1 cellular context compared by ENCODE assay signal in genomic region chr11:3049430-3050243, GRCh38.
A peak's percentile ranks its signal among the peaks of the same experiment; 100 is the strongest.
TF ChIP-seq lines count a peak whose summit lies in the region.

No MANE protein-coding gene starts in this region.

TF ChIP-seq in A549, 52 proteins besides CTCF, POLR2A, EP300 and RAD21 (continued from another document):
- TF ChIP-seq TP53 (CRISPR knock-in tag; IDR thresholded peaks at IDR 0.05) (0 out of 2 replicates have a peak, but pooled peaks have one; percentile 30), FOSB (CRISPR knock-in tag; IDR thresholded peaks at IDR 0.05) (no peak), CHD2 (IDR thresholded peaks at IDR 0.05; ENCODE audit: low read length, partially characterized antibody) (no peak), MAZ (IDR thresholded peaks at IDR 0.05; ENCODE audit: borderline replicate concordance, low read depth, low read length) (no peak), EHF (CRISPR knock-in tag; IDR thresholded peaks at IDR 0.05) (no peak), CBX8 (IDR thresholded peaks at IDR 0.05) (no peak), USF2 (IDR thresholded peaks at IDR 0.05) (peak; percentile 88), KDM5A (IDR thresholded peaks at IDR 0.05) (no peak), HOXB5 (CRISPR knock-in tag; IDR thresholded peaks at IDR 0.05) (no peak), HDAC2 (IDR thresholded peaks at IDR 0.05) (no peak), BHLHE40 (IDR thresholded peaks at IDR 0.05; ENCODE audit: low read depth, low read length) (no peak), HOXB13 (CRISPR knock-in tag; IDR thresholded peaks at IDR 0.05; ENCODE audit: low read depth) (no peak), ZC3H11A (IDR thresholded peaks at IDR 0.05) (no peak), SREBF2 (IDR thresholded peaks at IDR 0.05) (no peak), GATA3 (IDR thresholded peaks at IDR 0.05; ENCODE audit: borderline replicate concordance) (no peak)
